Comparison of ENCODE assay signal across 20 cellular contexts in the genomic region with DNA sequence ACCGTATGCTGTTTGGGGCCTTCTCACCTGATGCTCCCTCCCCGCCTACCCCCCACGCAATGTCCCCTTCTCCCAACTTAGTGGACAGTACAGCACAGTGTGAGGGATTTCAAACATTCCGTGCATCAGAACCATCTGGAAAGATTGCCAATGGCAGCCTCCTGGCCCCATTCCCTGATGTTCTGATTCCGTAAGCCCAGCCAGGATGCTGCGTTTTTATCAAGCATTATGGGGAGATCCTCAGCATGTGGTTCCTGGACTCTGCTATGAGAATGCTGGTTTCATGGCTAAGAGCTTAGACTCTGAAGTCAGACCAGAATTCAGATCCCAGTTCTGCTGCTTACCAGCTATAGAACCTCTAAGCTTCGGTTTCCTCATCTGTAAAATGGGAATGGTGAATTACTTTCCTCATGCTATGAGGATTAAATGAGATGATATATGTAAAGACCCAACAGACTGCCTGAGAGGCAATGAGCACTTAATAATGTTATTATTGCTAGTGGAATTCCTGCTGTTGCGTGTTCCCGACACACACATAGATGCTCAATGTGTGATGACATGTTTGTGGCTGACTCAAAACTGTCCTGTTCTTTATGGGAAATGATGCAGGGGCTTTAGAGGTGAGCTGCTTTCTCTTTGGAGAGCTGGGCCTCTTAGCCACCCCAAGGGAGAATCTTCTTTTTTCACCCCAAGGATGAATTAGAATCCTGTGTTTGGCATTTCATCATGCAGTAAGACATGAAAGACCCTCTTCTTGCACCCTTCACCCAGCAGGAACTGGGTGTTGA.
DNase-seq lines count a peak whose midpoint lies in the region; ATAC-seq and TF ChIP-seq lines count a peak whose summit lies in the region.
"Had no signal": no experiment of that assay in that cellular context is flagged by ENCODE, and none has a peak within 500 bp of the region (broad histone marks: within the 10 kb centered on the region; RNA-seq: fewer than 3 reads in every experiment).

No MANE protein-coding gene starts in this region.

- peak overlapping the region; percentile 92 for H3K27ac Mint-ChIP-seq in activated T-cell treated with anti-CD3 and anti-CD28 coated beads, Interleukin-2, amount 50 U/mL, for 72 hours
- peak overlapping the region; percentile 27 for H3K27ac Mint-ChIP-seq in activated T-helper 2 cell treated with anti-CD3 and anti-CD28 coated beads, Interferon-gamma antibody, Interleukin-2, Interleukin-4, amounts not matched to agents 10 μg/mL and 5 μg/mL and 100 μg/mL, durations not matched to agents 14 hours and 24 hours and 36 hours
- peak overlapping the region; percentile 33 for H3K27ac Mint-ChIP-seq in stimulated activated memory B cell treated with anti-CD40 and anti-IgM and Interleukin-4, amounts not matched to agents 10 μg/mL and 1 μg/mL and 100 μg/mL, for 72 hours
- H3K27ac Mint-ChIP-seq: activated CD4-positive, alpha-beta T cell treated with anti-CD3 and anti-CD28 coated beads, Interleukin-2, amount 10 ng/mL, durations not matched to agents 7 days and 5 days had no signal

- DNase-seq in activated T-cell treated with anti-CD3 and anti-CD28 coated beads, Interleukin-2, amount 50 U/mL, for 72 hours = peak; percentile 41 to 61
- DNase-seq in activated T-cell treated with anti-CD3 and anti-CD28 coated beads, Interleukin-2, amount 50 U/mL, for 1 hour = no peak
- DNase-seq in activated T-helper 2 cell treated with anti-CD3 and anti-CD28 coated beads, Interferon-gamma antibody, Interleukin-2, Interleukin-4, amounts not matched to agents 10 μg/mL and 5 μg/mL and 100 μg/mL, durations not matched to agents 14 hours and 24 hours and 36 hours (ENCODE audit: low spot score) = no peak
- DNase-seq in coronary artery (ENCODE audit: low spot score) (no peak), foreskin fibroblast (no peak)
- DNase-seq: activated CD4-positive, alpha-beta T cell treated with anti-CD3 and anti-CD28 coated beads, Interleukin-2, amount 10 ng/mL, durations not matched to agents 7 days and 5 days; amniotic stem cell; CD4-positive, alpha-beta memory T cell; immature natural killer cell; KBM-7; left cardiac atrium; NCI-H1092 treated with DMSO at 0.1 percent for 48 hours; NCI-H187; NCI-H82; ovary had no signal

- no peak for TF ChIP-seq CTCF in coronary artery (IDR thresholded peaks at IDR 0.05)
- TF ChIP-seq CTCF in foreskin fibroblast (IDR thresholded peaks at IDR 0.05; ENCODE audit: low read depth, low read length) = no peak

- intact Hi-C loops in activated T-helper 2 cell treated with anti-CD3 and anti-CD28 coated beads, Interferon-gamma antibody, Interleukin-2, Interleukin-4, amounts not matched to agents 10 μg/mL and 5 μg/mL and 100 μg/mL, durations not matched to agents 14 hours and 24 hours and 36 hours (cut with micrococcal nuclease) = loop anchor here (2.0 kb wide), 2 partner anchors 23 to 61 kb away; no protein-coding TSS in a partner anchor

- peak; percentile 23 to 38 for ATAC-seq in activated T-cell treated with anti-CD3 and anti-CD28 coated beads, Interleukin-2, amount 50 U/mL, for 72 hours (replicated peaks in 1 of 2)
- peak; percentile 35 for ATAC-seq in GM19463 (IDR thresholded peaks at IDR 0.05; ENCODE audit: unreplicated experiment)
- no peak for ATAC-seq in stimulated activated memory B cell treated with anti-CD40 and anti-IgM and Interleukin-4, amounts not matched to agents 10 μg/mL and 1 μg/mL and 100 μg/mL, for 72 hours
- ATAC-seq: left cardiac atrium had no signal

- peaks cover 0 to 2% of the 10 kb centered on the region in 2 donors for H3K9me3 Mint-ChIP-seq in activated T-cell treated with anti-CD3 and anti-CD28 coated beads, Interleukin-2, amount 50 U/mL, for 72 hours
- H3K9me3 Mint-ChIP-seq in activated T-helper 2 cell treated with anti-CD3 and anti-CD28 coated beads, Interferon-gamma antibody, Interleukin-2, Interleukin-4, amounts not matched to agents 10 μg/mL and 5 μg/mL and 100 μg/mL, durations not matched to agents 14 hours and 24 hours and 36 hours = no peaks in the 10 kb centered on the region
- H3K9me3 Mint-ChIP-seq in stimulated activated memory B cell treated with anti-CD40 and anti-IgM and Interleukin-4, amounts not matched to agents 10 μg/mL and 1 μg/mL and 100 μg/mL, for 72 hours = no peaks in the 10 kb centered on the region
- H3K9me3 Mint-ChIP-seq: activated CD4-positive, alpha-beta T cell treated with anti-CD3 and anti-CD28 coated beads, Interleukin-2, amount 10 ng/mL, durations not matched to agents 7 days and 5 days; immature natural killer cell; neural crest cell had no signal

- H3K4me3 ChIP-seq in coronary artery = no peak overlapping the region
- H3K4me3 ChIP-seq in foreskin fibroblast (ENCODE audit: low read depth in 1 of 2, low read length in 2 of 2) = no peak overlapping the region
- H3K4me3 ChIP-seq: ovary had no signal

- no peaks in the 10 kb centered on the region for H3K27me3 Mint-ChIP-seq in activated T-cell treated with anti-CD3 and anti-CD28 coated beads, Interleukin-2, amount 50 U/mL, for 72 hours (ENCODE audit: low read depth)
- H3K27me3 Mint-ChIP-seq in activated T-helper 2 cell treated with anti-CD3 and anti-CD28 coated beads, Interferon-gamma antibody, Interleukin-2, Interleukin-4, amounts not matched to agents 10 μg/mL and 5 μg/mL and 100 μg/mL, durations not matched to agents 14 hours and 24 hours and 36 hours (ENCODE audit: low read depth) = no peaks in the 10 kb centered on the region
- H3K27me3 Mint-ChIP-seq in stimulated activated memory B cell treated with anti-CD40 and anti-IgM and Interleukin-4, amounts not matched to agents 10 μg/mL and 1 μg/mL and 100 μg/mL, for 72 hours = no peaks in the 10 kb centered on the region
- H3K27me3 Mint-ChIP-seq: activated CD4-positive, alpha-beta T cell treated with anti-CD3 and anti-CD28 coated beads, Interleukin-2, amount 10 ng/mL, durations not matched to agents 7 days and 5 days; CD4-positive, alpha-beta memory T cell had no signal

- H3K36me3 Mint-ChIP-seq in activated T-cell treated with anti-CD3 and anti-CD28 coated beads, Interleukin-2, amount 50 U/mL, for 72 hours (ENCODE audit: insufficient read depth in 2 of 2) = peaks cover 0 to 6% of the 10 kb centered on the region in 2 donors
- no peaks in the 10 kb centered on the region for H3K36me3 Mint-ChIP-seq in activated T-helper 2 cell treated with anti-CD3 and anti-CD28 coated beads, Interferon-gamma antibody, Interleukin-2, Interleukin-4, amounts not matched to agents 10 μg/mL and 5 μg/mL and 100 μg/mL, durations not matched to agents 14 hours and 24 hours and 36 hours (ENCODE audit: low read depth)
- H3K36me3 Mint-ChIP-seq in stimulated activated memory B cell treated with anti-CD40 and anti-IgM and Interleukin-4, amounts not matched to agents 10 μg/mL and 1 μg/mL and 100 μg/mL, for 72 hours = no peaks in the 10 kb centered on the region
- H3K36me3 Mint-ChIP-seq: brain had no signal

- no peak overlapping the region for H3K27ac ChIP-seq in coronary artery
- H3K27ac ChIP-seq: HL-60, ovary had no signal

- peaks cover 90% of the 10 kb centered on the region for H3K4me1 Mint-ChIP-seq in activated T-cell treated with anti-CD3 and anti-CD28 coated beads, Interleukin-2, amount 50 U/mL, for 72 hours (ENCODE audit: low read depth)
- peaks cover 71% of the 10 kb centered on the region for H3K4me1 Mint-ChIP-seq in activated T-helper 2 cell treated with anti-CD3 and anti-CD28 coated beads, Interferon-gamma antibody, Interleukin-2, Interleukin-4, amounts not matched to agents 10 μg/mL and 5 μg/mL and 100 μg/mL, durations not matched to agents 14 hours and 24 hours and 36 hours (ENCODE audit: low read depth)
- peaks cover 53% of the 10 kb centered on the region for H3K4me1 Mint-ChIP-seq in stimulated activated memory B cell treated with anti-CD40 and anti-IgM and Interleukin-4, amounts not matched to agents 10 μg/mL and 1 μg/mL and 100 μg/mL, for 72 hours

- H3K4me3 Mint-ChIP-seq in activated T-cell treated with anti-CD3 and anti-CD28 coated beads, Interleukin-2, amount 50 U/mL, for 72 hours = peak overlapping the region; percentile 72
- no peak overlapping the region for H3K4me3 Mint-ChIP-seq in activated T-helper 2 cell treated with anti-CD3 and anti-CD28 coated beads, Interferon-gamma antibody, Interleukin-2, Interleukin-4, amounts not matched to agents 10 μg/mL and 5 μg/mL and 100 μg/mL, durations not matched to agents 14 hours and 24 hours and 36 hours (ENCODE audit: low read depth)
- no peak overlapping the region for H3K4me3 Mint-ChIP-seq in stimulated activated memory B cell treated with anti-CD40 and anti-IgM and Interleukin-4, amounts not matched to agents 10 μg/mL and 1 μg/mL and 100 μg/mL, for 72 hours
- H3K4me3 Mint-ChIP-seq: activated CD4-positive, alpha-beta T cell treated with anti-CD3 and anti-CD28 coated beads, Interleukin-2, amount 10 ng/mL, durations not matched to agents 7 days and 5 days; brain; immature natural killer cell; neural crest cell had no signal

Comparison
In these comparisons a context has a peak if more than half of its experiments do, and no peak if none do; other contexts are left out.
1. DNase-seq: peak in activated T-cell treated with anti-CD3 and anti-CD28 coated beads, Interleukin-2, amount 50 U/mL, for 72 hours (2 of 2); none in activated T-cell treated with anti-CD3 and anti-CD28 coated beads, Interleukin-2, amount 50 U/mL, for 1 hour (single experiment), activated T-helper 2 cell treated with anti-CD3 and anti-CD28 coated beads, Interferon-gamma antibody, Interleukin-2, Interleukin-4, amounts not matched to agents 10 μg/mL and 5 μg/mL and 100 μg/mL, durations not matched to agents 14 hours and 24 hours and 36 hours (single experiment), coronary artery (single experiment) and foreskin fibroblast (0 of 2).
2. H3K27ac Mint-ChIP-seq: peak in every context shown above with its lines; median percentile 92 in activated T-cell treated with anti-CD3 and anti-CD28 coated beads, Interleukin-2, amount 50 U/mL, for 72 hours; 33 in stimulated activated memory B cell treated with anti-CD40 and anti-IgM and Interleukin-4, amounts not matched to agents 10 μg/mL and 1 μg/mL and 100 μg/mL, for 72 hours; 27 in activated T-helper 2 cell treated with anti-CD3 and anti-CD28 coated beads, Interferon-gamma antibody, Interleukin-2, Interleukin-4, amounts not matched to agents 10 μg/mL and 5 μg/mL and 100 μg/mL, durations not matched to agents 14 hours and 24 hours and 36 hours.
3. H3K4me3 Mint-ChIP-seq: peak in activated T-cell treated with anti-CD3 and anti-CD28 coated beads, Interleukin-2, amount 50 U/mL, for 72 hours (2 of 2); none in activated T-helper 2 cell treated with anti-CD3 and anti-CD28 coated beads, Interferon-gamma antibody, Interleukin-2, Interleukin-4, amounts not matched to agents 10 μg/mL and 5 μg/mL and 100 μg/mL, durations not matched to agents 14 hours and 24 hours and 36 hours (single experiment) and stimulated activated memory B cell treated with anti-CD40 and anti-IgM and Interleukin-4, amounts not matched to agents 10 μg/mL and 1 μg/mL and 100 μg/mL, for 72 hours (single experiment).